Comparison of ENCODE assay signal across 1 cellular context in genomic region chrX:48694776-48695523, GRCh38.
TF ChIP-seq lines count a peak whose summit lies in the region.

No MANE protein-coding gene starts in this region.

TF ChIP-seq in K562, 482 proteins besides CTCF, POLR2A, EP300 and RAD21 (continued from another document):
- TF ChIP-seq ZHX1 (conservative IDR thresholded peaks at IDR 0.05; ENCODE audit: low read length): no peak
TF ChIP-seq in K562: peak in this region for 1.
